11 cellular contexts compared by ENCODE assay signal in genomic region chr17:81120149-81120484, GRCh38. TPM values are rescaled to one million over a fixed set of nuclear protein-coding genes. Genes with fewer than 3 reads are reported as not detected.
DNase-seq lines count a peak whose midpoint lies in the region; TF ChIP-seq lines count a peak whose summit lies in the region.
"Had no signal": no experiment of that assay in that cellular context is flagged by ENCODE, and none has a peak within 500 bp of the region (broad histone marks: within the 10 kb centered on the region; RNA-seq: fewer than 3 reads in every experiment).

No MANE protein-coding gene starts in this region.

- H3K36me3 Mint-ChIP-seq in type B pancreatic cell: no peaks in the 10 kb centered on the region
- H3K36me3 Mint-ChIP-seq: CD4-positive, CD25-positive, alpha-beta regulatory T cell; T-cell had no signal

- no peaks in the 10 kb centered on the region for H3K27me3 Mint-ChIP-seq in type B pancreatic cell
- H3K27me3 Mint-ChIP-seq: CD4-positive, CD25-positive, alpha-beta regulatory T cell had no signal

- H3K4me1 Mint-ChIP-seq in type B pancreatic cell (ENCODE audit: unreplicated experiment): peaks cover 9% of the 10 kb centered on the region

- no peaks in the 10 kb centered on the region for H3K79me2 ChIP-seq in DOHH2 (ENCODE audit: control insufficient read depth, low read length)

- H3K27ac ChIP-seq in DOHH2 (ENCODE audit: low read depth, low read length) (no peak overlapping the region), esophagus muscularis mucosa (replicated peaks in 1 of 4) (peak overlapping the region; percentile 64 to 72 (median 65)), skin epidermis (peak overlapping the region in 3 of 21 experiments; percentile 7 to 24 (median 11))
- H3K27ac ChIP-seq: KMS-11 had no signal

- intact Hi-C loops in esophagus muscularis mucosa (cut with DNase I): no loop called here

- peaks cover 3% of the 10 kb centered on the region; the same call in 1 of the 2 replicates for H3K4me1 ChIP-seq in DOHH2 (ENCODE audit: control insufficient read depth, low read length)
- H3K4me1 ChIP-seq in esophagus muscularis mucosa: peaks cover 10 to 43% (median 23%) of the 10 kb centered on the region in 4 donors

- DNase-seq in NCI-H69 (lab: John Stamatoyannopoulos, UW) (peak; percentile 60), esophagus muscularis mucosa (ENCODE audit: extremely low spot score) (no peak), type B pancreatic cell (ENCODE audit: extremely low spot score, unreplicated experiment) (no peak), COLO668 (lab: John Stamatoyannopoulos, UW; ENCODE audit: unreplicated experiment) (no peak), GM10266 (ENCODE audit: extremely low spot score) (no peak)

- no peak overlapping the region for H3K4me3 Mint-ChIP-seq in type B pancreatic cell

- H3K4me3 ChIP-seq in DOHH2 (ENCODE audit: low read length) (no peak overlapping the region), esophagus muscularis mucosa (peak overlapping the region in 3 of 4 donors; percentile 40 to 57 (median 50)), skin epidermis (peak overlapping the region in 4 of 7 experiments; percentile 11 to 35 (median 16))

- TF ChIP-seq POLR2A in esophagus muscularis mucosa (IDR thresholded peaks at IDR 0.05; ENCODE audit: low read depth): no peak

- WGBS in esophagus muscularis mucosa: 76% methylated on average over 26 of the region's 33 CpGs

- no peak overlapping the region for H3K4me2 ChIP-seq in DOHH2 (ENCODE audit: low read length)
- H3K4me2 ChIP-seq: KMS-11 had no signal

- H3K9me3 ChIP-seq in DOHH2 (ENCODE audit: control insufficient read depth, insufficient read depth, low read length) (no peaks in the 10 kb centered on the region), esophagus muscularis mucosa (no peaks in the 10 kb centered on the region)

- no peaks in the 10 kb centered on the region for H3K9me3 Mint-ChIP-seq in type B pancreatic cell
- H3K9me3 Mint-ChIP-seq: T-cell had no signal

- no peak overlapping the region for H3K27ac Mint-ChIP-seq in type B pancreatic cell
- H3K27ac Mint-ChIP-seq: T-cell had no signal

- TF ChIP-seq EP300 in esophagus muscularis mucosa (IDR thresholded peaks at IDR 0.05): no peak

- no peaks in the 10 kb centered on the region for H4K20me1 ChIP-seq in DOHH2 (ENCODE audit: control insufficient read depth, insufficient read depth, low read depth, low read length)

- H3K36me3 ChIP-seq in DOHH2 (ENCODE audit: control insufficient read depth, low read length) (no peaks in the 10 kb centered on the region), esophagus muscularis mucosa (peaks cover 0 to 46% (median 20%) of the 10 kb centered on the region in 4 donors)

- TF ChIP-seq CTCF in DOHH2 (IDR thresholded peaks at IDR 0.05; ENCODE audit: low read depth, low read length, poor library complexity, severe bottlenecking) (peak; percentile 4), esophagus muscularis mucosa (IDR thresholded peaks at IDR 0.05) (no peak), type B pancreatic cell (conservative IDR thresholded peaks at IDR 0.05) (no peak), GM10266 (IDR thresholded peaks at IDR 0.05; ENCODE audit: control insufficient read depth, insufficient read depth, low read depth, missing control alignments) (no peak)

- H3K9me2 ChIP-seq in DOHH2 (replicated peaks; ENCODE audit: control insufficient read depth, low read length): no peaks in the 10 kb centered on the region

- H3K27me3 ChIP-seq in DOHH2 (ENCODE audit: control insufficient read depth, low read length): no peaks in the 10 kb centered on the region
- H3K27me3 ChIP-seq in esophagus muscularis mucosa: peaks cover 0 to 18% (median 0%) of the 10 kb centered on the region in 4 donors

- H3F3A ChIP-seq in DOHH2 (ENCODE audit: control insufficient read depth, insufficient read depth): no peaks in the 10 kb centered on the region

RNA-seq across cellular contexts. Expression of gene PVALEF, which starts 45.2 kb away (rescaled TPM):
- not detected for total RNA-seq in esophagus muscularis mucosa
- total RNA-seq in type B pancreatic cell (ENCODE audit: low replicate concordance): 0.21 TPM in 1 of 2 replicates, not detected in the other
- total RNA-seq: CD4-positive, CD25-positive, alpha-beta regulatory T cell; dermis blood vessel endothelial cell; T-cell had no signal

RNA-seq across cellular contexts. Expression of gene AATK, which starts 45.9 kb away (rescaled TPM):
- total RNA-seq in esophagus muscularis mucosa (10 to 100 TPM; 13.7 to 24.6 (median 16.0) TPM), type B pancreatic cell (ENCODE audit: low replicate concordance) (4.6 and 6.4 TPM in 2 replicates)
- total RNA-seq: CD4-positive, CD25-positive, alpha-beta regulatory T cell had no signal
